Comparison of ENCODE assay signal across 15 cellular contexts in genomic region chr19:43768273-43769050, GRCh38. TPM values are rescaled to one million over a fixed set of nuclear protein-coding genes. Genes with fewer than 3 reads are reported as not detected.
A peak's percentile ranks its signal among the peaks of the same experiment; 100 is the strongest.
DNase-seq lines count a peak whose midpoint lies in the region; ATAC-seq and TF ChIP-seq lines count a peak whose summit lies in the region.
"Had no signal": no experiment of that assay in that cellular context is flagged by ENCODE, and none has a peak within 500 bp of the region (broad histone marks: within the 10 kb centered on the region; RNA-seq: fewer than 3 reads in every experiment).

No MANE protein-coding gene starts in this region.

- DNase-seq in activated CD8-positive, alpha-beta memory T cell treated with anti-CD3 and anti-CD28 coated beads, Interleukin-2, amount 10 ng/mL, durations not matched to agents 7 days and 5 days, result no peak
- DNase-seq in activated CD8-positive, alpha-beta memory T cell treated with anti-CD3 and anti-CD28 coated beads for 24 hours, result no peak
- DNase-seq in RWPE1 (ENCODE audit: low spot score) (no peak), foreskin melanocyte (peak; percentile 69), spleen (no peak), BE2C (no peak), NCI-H1105 (lab: John Stamatoyannopoulos, UW) (no peak)
- DNase-seq in stimulated activated naive CD4-positive, alpha-beta T cell (lab: John Stamatoyannopoulos, UW), result no peak
- DNase-seq: activated CD4-positive, alpha-beta T cell treated with anti-CD3 and anti-CD28 coated beads, Interleukin-2, amount 50 U/mL, for 48 hours; Karpas-422; posterior cingulate gyrus had no signal

- TF ChIP-seq CTCF in RWPE1 (conservative IDR thresholded peaks at IDR 0.05; ENCODE audit: low read depth) (no peak), spleen (IDR thresholded peaks at IDR 0.05 in 8 of 11, conservative IDR thresholded peaks at IDR 0.05 in 3 of 11) (no peak), BE2C (IDR thresholded peaks at IDR 0.05; ENCODE audit: low read depth, low read length) (no peak)

- H3K4me1 Mint-ChIP-seq in activated CD8-positive, alpha-beta memory T cell treated with anti-CD3 and anti-CD28 coated beads, Interleukin-2, amount 10 ng/mL, durations not matched to agents 7 days and 5 days, result peaks cover 43% of the 10 kb centered on the region

- H3K9me3 ChIP-seq in spleen (no peaks in the 10 kb centered on the region), BE2C (no peaks in the 10 kb centered on the region)
- H3K9me3 ChIP-seq: left lung, SJSA1, thoracic aorta had no signal

- WGBS in spleen, 5 donors, result 50 to 82% (median 70%) methylated on average over 15 of the region's 15 CpGs

- no peak overlapping the region for H3K4me3 Mint-ChIP-seq in activated CD8-positive, alpha-beta memory T cell treated with anti-CD3 and anti-CD28 coated beads, Interleukin-2, amount 10 ng/mL, durations not matched to agents 7 days and 5 days

- H3K4me1 ChIP-seq in spleen (peaks cover 26 to 78% (median 45%) of the 10 kb centered on the region in 6 donors), BE2C (no peaks in the 10 kb centered on the region)

- intact Hi-C loops in spleen (cut with DNase I; ENCODE audit: low total_unique reads), result no loop called here

- H3K27ac ChIP-seq in RWPE1, result peak overlapping the region; percentile 52
- peak overlapping the region in 7 of 8 donors; percentile 29 to 89 (median 81) for H3K27ac ChIP-seq in spleen
- H3K27ac ChIP-seq: SJSA1, thoracic aorta had no signal

- H3K36me3 ChIP-seq in spleen (peaks cover 0 to 64% (median 10%) of the 10 kb centered on the region in 6 donors), BE2C (no peaks in the 10 kb centered on the region)
- H3K36me3 ChIP-seq: left lung, thoracic aorta had no signal

- no peaks in the 10 kb centered on the region for H3K27me3 ChIP-seq in spleen (replicated peaks in 1 of 7)
- no peaks in the 10 kb centered on the region for H3K27me3 ChIP-seq in BE2C
- H3K27me3 ChIP-seq: left lung, SJSA1 had no signal

- TF ChIP-seq POLR2A in spleen (IDR thresholded peaks at IDR 0.05), result no peak

- CTCF ChIA-PET in activated CD8-positive, alpha-beta memory T cell treated with anti-CD3 and anti-CD28 coated beads, Interleukin-2, amount 10 ng/mL, durations not matched to agents 7 days and 5 days (lab: Charles Lee), result interaction anchor here (0.6 to 8.0 kb wide), 6 partner anchors 10 to 54 kb away, joined by 3 to 145 read pairs (median 38); partner anchors contain the start of genes KCNN4 and SMG9
- CTCF ChIA-PET in RWPE1 (lab: Yijun Ruan, JAX), result interaction anchor here (0.6 to 1.3 kb wide), 2 partner anchors 9 to 17 kb away, joined by 3 to 4 read pairs; no protein-coding TSS in a partner anchor

- ATAC-seq in activated CD8-positive, alpha-beta memory T cell treated with anti-CD3 and anti-CD28 coated beads, Interleukin-2, amount 10 ng/mL, durations not matched to agents 7 days and 5 days, result no peak
- ATAC-seq: left lung had no signal

- peak overlapping the region; percentile 24 for H3K27ac Mint-ChIP-seq in activated CD8-positive, alpha-beta memory T cell treated with anti-CD3 and anti-CD28 coated beads, Interleukin-2, amount 10 ng/mL, durations not matched to agents 7 days and 5 days

- H3K4me3 ChIP-seq in spleen (no peak overlapping the region), BE2C (ENCODE audit: low read depth, low read length) (no peak overlapping the region)
- H3K4me3 ChIP-seq: left lung, SJSA1, thoracic aorta had no signal

- peaks cover 45% of the 10 kb centered on the region for H3K36me3 Mint-ChIP-seq in activated CD8-positive, alpha-beta memory T cell treated with anti-CD3 and anti-CD28 coated beads, Interleukin-2, amount 10 ng/mL, durations not matched to agents 7 days and 5 days

- no peaks in the 10 kb centered on the region for H3K9me3 Mint-ChIP-seq in activated CD8-positive, alpha-beta memory T cell treated with anti-CD3 and anti-CD28 coated beads, Interleukin-2, amount 10 ng/mL, durations not matched to agents 7 days and 5 days (ENCODE audit: low read depth)

- POLR2A ChIA-PET in RWPE1 (lab: Yijun Ruan, JAX; ENCODE audit: low non-redundant PET), result interaction anchor here (0.6 kb wide), 1 partner anchor 120 kb away, joined by 3 read pairs; no protein-coding TSS in a partner anchor

- no peaks in the 10 kb centered on the region for H3K27me3 Mint-ChIP-seq in activated CD8-positive, alpha-beta memory T cell treated with anti-CD3 and anti-CD28 coated beads, Interleukin-2, amount 10 ng/mL, durations not matched to agents 7 days and 5 days

RNA-seq across cellular contexts. Expression of gene KCNN4, which starts 12.3 kb away (rescaled TPM):
- 10 to 100 TPM; 43.9 to 53.0 TPM for total RNA-seq in activated CD8-positive, alpha-beta memory T cell treated with anti-CD3 and anti-CD28 coated beads, Interleukin-2, amount 10 ng/mL, durations not matched to agents 7 days and 5 days
- 10 to 100 TPM; 14.3 to 24.2 (median 21.3) TPM for total RNA-seq in spleen
- 10 to 100 TPM; 25.3 to 77.6 (median 56.1) TPM for polyA plus RNA-seq in spleen
- polyA plus RNA-seq in BE2C (2012; ENCODE audit: insufficient read depth, insufficient read length, low read depth), result 0.66 TPM

RNA-seq across cellular contexts. Expression of gene SMG9, which starts 13.7 kb away (rescaled TPM):
- total RNA-seq in activated CD8-positive, alpha-beta memory T cell treated with anti-CD3 and anti-CD28 coated beads, Interleukin-2, amount 10 ng/mL, durations not matched to agents 7 days and 5 days, result 10 to 100 TPM; 62.3 to 74.7 TPM
- total RNA-seq in spleen, result 10 to 100 TPM; 30.9 to 65.9 (median 54.6) TPM
- 10 to 100 TPM; 34.0 to 44.8 (median 44.3) TPM for polyA plus RNA-seq in spleen
- polyA plus RNA-seq in BE2C (2012; ENCODE audit: insufficient read depth, insufficient read length, low read depth), result 22.4 TPM

RNA-seq across cellular contexts. Expression of gene LYPD5, which starts 33.8 kb away (rescaled TPM):
- total RNA-seq in activated CD8-positive, alpha-beta memory T cell treated with anti-CD3 and anti-CD28 coated beads, Interleukin-2, amount 10 ng/mL, durations not matched to agents 7 days and 5 days, result under 1 TPM; 0.40 to 0.58 TPM
- total RNA-seq in spleen, result 10 to 100 TPM in 2 of 7 donors, 1 to 10 TPM in 5; 4.2 to 48.1 (median 7.4) TPM
- 1 to 10 TPM; 2.1 to 6.6 (median 2.2) TPM for polyA plus RNA-seq in spleen
- 0.65 TPM for polyA plus RNA-seq in BE2C (2012; ENCODE audit: insufficient read depth, insufficient read length, low read depth)

RNA-seq across cellular contexts. Expression of gene IRGC, which starts 52.6 kb away (rescaled TPM):
- total RNA-seq in activated CD8-positive, alpha-beta memory T cell treated with anti-CD3 and anti-CD28 coated beads, Interleukin-2, amount 10 ng/mL, durations not matched to agents 7 days and 5 days, result not detected
- total RNA-seq in spleen, result not detected
- polyA plus RNA-seq in spleen, result not detected
- not detected for polyA plus RNA-seq in BE2C (2012; ENCODE audit: insufficient read depth, insufficient read length, low read depth)
- total RNA-seq: left lung, NCI-H460, SJSA1, thoracic aorta had no signal

RNA-seq across cellular contexts. Expression of gene ZNF283, which starts 58.7 kb away (rescaled TPM):
- total RNA-seq in activated CD8-positive, alpha-beta memory T cell treated with anti-CD3 and anti-CD28 coated beads, Interleukin-2, amount 10 ng/mL, durations not matched to agents 7 days and 5 days, result 1 to 10 TPM; 5.2 to 6.5 TPM
- 10 to 100 TPM in 6 of 7 donors, 1 to 10 TPM in 1; 6.0 to 15.6 (median 11.9) TPM for total RNA-seq in spleen
- polyA plus RNA-seq in spleen, result 1 to 10 TPM; 1.1 to 3.0 (median 1.1) TPM
- polyA plus RNA-seq in BE2C (2012; ENCODE audit: insufficient read depth, insufficient read length, low read depth), result 2.0 TPM
